1 cellular context compared by ENCODE assay signal in the genomic region with DNA sequence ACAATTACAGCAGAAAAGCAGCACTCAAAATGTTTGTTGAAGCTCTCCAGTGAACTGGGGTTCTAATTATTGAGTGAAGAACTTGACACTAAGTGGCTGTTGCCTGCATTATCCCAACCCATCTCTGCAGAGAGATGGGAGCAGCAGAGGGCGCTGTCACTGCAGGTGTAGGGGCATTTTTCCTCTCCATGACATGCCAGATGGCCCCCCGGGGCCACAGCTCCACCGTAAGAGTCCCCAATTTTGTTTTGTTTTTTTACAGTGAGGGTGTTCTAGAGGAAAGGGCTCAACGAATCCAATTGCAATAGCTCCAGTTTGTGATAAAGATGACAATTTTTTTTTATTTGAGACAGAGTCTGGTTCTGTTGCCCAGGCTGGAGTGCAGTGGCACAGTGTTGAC.
TF ChIP-seq lines count a peak whose summit lies in the region.

No MANE protein-coding gene starts in this region.

TF ChIP-seq in HepG2, 621 proteins besides CTCF, POLR2A, EP300 and RAD21 (continued from another document):
- TF ChIP-seq, protein P1, sequence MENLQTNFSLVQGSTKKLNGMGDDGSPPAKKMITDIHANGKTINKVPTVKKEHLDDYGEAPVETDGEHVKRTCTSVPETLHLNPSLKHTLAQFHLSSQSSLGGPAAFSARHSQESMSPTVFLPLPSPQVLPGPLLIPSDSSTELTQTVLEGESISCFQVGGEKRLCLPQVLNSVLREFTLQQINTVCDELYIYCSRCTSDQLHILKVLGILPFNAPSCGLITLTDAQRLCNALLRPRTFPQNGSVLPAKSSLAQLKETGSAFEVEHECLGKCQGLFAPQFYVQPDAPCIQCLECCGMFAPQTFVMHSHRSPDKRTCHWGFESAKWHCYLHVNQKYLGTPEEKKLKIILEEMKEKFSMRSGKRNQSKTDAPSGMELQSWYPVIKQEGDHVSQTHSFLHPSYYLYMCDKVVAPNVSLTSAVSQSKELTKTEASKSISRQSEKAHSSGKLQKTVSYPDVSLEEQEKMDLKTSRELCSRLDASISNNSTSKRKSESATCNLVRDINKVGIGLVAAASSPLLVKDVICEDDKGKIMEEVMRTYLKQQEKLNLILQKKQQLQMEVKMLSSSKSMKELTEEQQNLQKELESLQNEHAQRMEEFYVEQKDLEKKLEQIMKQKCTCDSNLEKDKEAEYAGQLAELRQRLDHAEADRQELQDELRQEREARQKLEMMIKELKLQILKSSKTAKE (CRISPR knock-in tag; IDR thresholded peaks at IDR 0.05; ENCODE audit: borderline replicate concordance), result no peak
